ENCODE assay signal across 1 cellular context in the genomic region with DNA sequence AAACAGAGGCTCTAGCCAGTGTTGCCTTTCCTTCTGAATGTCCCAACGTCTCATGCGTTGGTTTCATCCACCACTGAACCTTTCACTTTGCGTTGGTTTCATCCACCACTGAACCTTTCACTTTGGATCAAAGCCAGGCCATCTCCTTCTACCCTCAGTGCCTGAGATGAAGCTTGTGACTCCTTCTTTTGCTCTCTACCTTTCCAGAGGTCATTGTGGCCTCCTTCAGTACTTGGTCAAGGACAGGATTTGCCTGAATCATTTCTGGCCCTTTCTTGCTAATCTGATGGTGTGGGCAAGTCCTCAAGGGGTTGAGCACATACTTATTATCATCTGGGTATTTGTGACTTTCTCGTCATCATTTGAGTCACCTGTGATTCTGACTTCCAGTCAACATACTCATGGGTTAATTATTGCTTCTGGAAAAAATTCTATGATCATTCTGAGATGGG.
TF ChIP-seq lines count a peak whose summit lies in the region.

No MANE protein-coding gene starts in this region.

TF ChIP-seq in GM12878, 131 proteins besides CTCF, POLR2A, EP300 and RAD21:
- TF ChIP-seq HSF1 (IDR thresholded peaks at IDR 0.05; ENCODE audit: low read depth, low read length) (no peak), MYB (IDR thresholded peaks at IDR 0.05; ENCODE audit: borderline replicate concordance, low read depth, low read length) (no peak), POLR2AphosphoS5 (IDR thresholded peaks at IDR 0.05; ENCODE audit: low read length) (no peak), SREBF2 (IDR thresholded peaks at IDR 0.05; ENCODE audit: low read length) (no peak), SUZ12 (IDR thresholded peaks at IDR 0.05; ENCODE audit: unreplicated experiment) (no peak), ZBED1 (IDR thresholded peaks at IDR 0.05; ENCODE audit: borderline replicate concordance) (no peak), TAF1 (IDR thresholded peaks at IDR 0.05; ENCODE audit: borderline replicate concordance, low read depth, low read length) (no peak), GATAD2B (conservative IDR thresholded peaks at IDR 0.05; ENCODE audit: low read depth) (no peak), HDAC2 (IDR thresholded peaks at IDR 0.05) (no peak), NR2C1 (IDR thresholded peaks at IDR 0.05) (no peak), RBBP5 (conservative IDR thresholded peaks at IDR 0.05) (no peak)
